Comparison of ENCODE assay signal across 26 cellular contexts in the genomic region with DNA sequence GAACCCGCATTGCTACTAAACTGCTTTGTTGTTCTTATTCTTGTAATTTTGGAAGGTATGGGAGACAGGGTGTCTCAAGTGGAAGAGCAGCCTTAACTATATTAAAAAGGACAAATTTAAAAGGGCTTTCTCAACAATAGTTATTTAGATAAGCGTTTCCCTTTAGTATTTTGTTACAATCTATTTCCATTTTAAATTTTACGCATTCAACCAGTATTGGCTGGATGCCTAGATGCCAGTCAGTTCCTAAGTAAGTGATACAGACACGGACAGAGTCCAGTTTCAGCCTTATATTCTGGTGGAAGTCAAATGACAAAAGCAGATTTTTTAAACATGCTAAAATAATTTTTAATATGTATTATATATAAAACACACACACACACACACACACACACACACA. TPM values are rescaled to one million over a fixed set of nuclear protein-coding genes. Genes with fewer than 3 reads are reported as not detected.
DNase-seq lines count a peak whose midpoint lies in the region; ATAC-seq and TF ChIP-seq lines count a peak whose summit lies in the region.
"Had no signal": no experiment of that assay in that cellular context is flagged by ENCODE, and none has a peak within 500 bp of the region (broad histone marks: within the 10 kb centered on the region; RNA-seq: fewer than 3 reads in every experiment).

No MANE protein-coding gene starts in this region.

- intact Hi-C loops in testis (cut with DNase I; ENCODE audit: low total_unique reads): no loop called here

- peaks cover 24% of the 10 kb centered on the region for H3K4me1 ChIP-seq in testis
- H3K4me1 ChIP-seq: prostate gland had no signal

- TF ChIP-seq CTCF in VCaP (conservative IDR thresholded peaks at IDR 0.05) (no peak), testis (IDR thresholded peaks at IDR 0.05) (no peak)

- WGBS in testis, 2 donors: 65 to 71% methylated on average over 4 of the region's 4 CpGs

- H3K4me3 ChIP-seq in H7 (ENCODE audit: insufficient read depth, low read depth, low read length): no peak overlapping the region
- no peak overlapping the region for H3K4me3 ChIP-seq in testis
- H3K4me3 ChIP-seq: cardiac muscle cell, gastroesophageal sphincter, prostate gland, skin epidermis, upper lobe of right lung had no signal

- DNase-seq in H7 (peak; percentile 1), NCI-H1105 treated with DMSO at 0.1 percent for 48 hours (lab: John Stamatoyannopoulos, UW) (peak; percentile 54), testis (peak; percentile 69), substantia nigra (lab: John Stamatoyannopoulos, UW) (no peak)
- DNase-seq in effector CD8-positive, alpha-beta T cell (lab: John Stamatoyannopoulos, UW): no peak
- DNase-seq: activated CD4-positive, alpha-beta T cell treated with anti-CD3 and anti-CD28 coated beads for 36 hours; activated effector memory CD4-positive, alpha-beta T cell treated with anti-CD3 and anti-CD28 coated beads, Interleukin-2, amount 50 U/mL, for 16 hours; activated naive CD8-positive, alpha-beta T cell treated with anti-CD3 and anti-CD28 coated beads for 36 hours; activated T-cell treated with anti-CD3 and anti-CD28 coated beads for 4 hours; aorta; Caco-2; DND-41; mesendoderm; NCI-H1417 treated with DMSO at 0.1 percent for 48 hours; NCI-H2227 treated with DMSO at 0.1 percent for 48 hours; NCI-H774; SK-N-SH; stimulated activated CD8-positive, alpha-beta memory T cell treated with anti-CD3 and anti-CD28 coated beads, Interleukin-4, amount 100 ng/mL, for 48 hours; upper lobe of right lung had no signal

- H3K27ac ChIP-seq in VCaP (peak overlapping the region; percentile 14; the same call in 1 of the 2 replicates), testis (peak overlapping the region; percentile 22 to 45), substantia nigra (ENCODE audit: low read depth, low read length, poor library complexity, severe bottlenecking) (no peak overlapping the region)
- H3K27ac ChIP-seq: C4-2B, cardiac muscle cell, prostate gland, upper lobe of right lung had no signal

- no peak for TF ChIP-seq POLR2A in testis (IDR thresholded peaks at IDR 0.05)

- no peaks in the 10 kb centered on the region for H3K27me3 ChIP-seq in H7 (ENCODE audit: control insufficient read depth, insufficient read depth, low read length)
- H3K27me3 ChIP-seq in testis: no peaks in the 10 kb centered on the region
- H3K27me3 ChIP-seq: cardiac muscle cell, gastroesophageal sphincter, upper lobe of right lung had no signal

- H3K36me3 ChIP-seq in H7 (replicated peaks; ENCODE audit: control insufficient read depth, insufficient read depth, low read length) (no peaks in the 10 kb centered on the region), testis (ENCODE audit: low read depth, missing control alignments) (no peaks in the 10 kb centered on the region)
- H3K36me3 ChIP-seq: cardiac muscle cell, gastroesophageal sphincter, prostate gland, upper lobe of right lung had no signal

- ATAC-seq in HG03025 (IDR thresholded peaks at IDR 0.05; ENCODE audit: low FRiP score, unreplicated experiment): no peak
- ATAC-seq: activated CD4-positive, alpha-beta T cell treated with anti-CD3 and anti-CD28 coated beads for 36 hours; gastroesophageal sphincter; upper lobe of right lung had no signal

- H3K9me3 ChIP-seq in testis: no peaks in the 10 kb centered on the region
- H3K9me3 ChIP-seq: Caco-2, gastroesophageal sphincter, prostate gland, SK-N-SH, upper lobe of right lung had no signal

RNA-seq across cellular contexts. Expression of gene FAT1, which starts 28.3 kb away (rescaled TPM):
- 83.9 and 108 TPM in 2 replicates for total RNA-seq in H7 (2014; rRNA removed; shearing (Covaris generic))
- 100 to 1,000 TPM; 118 to 157 TPM for total RNA-seq in testis
- 51.5 TPM for polyA plus RNA-seq in testis (ENCODE audit: insufficient read depth, low read depth, low replicate concordance)

Comparison
In these comparisons a context has a peak if more than half of its experiments do, and no peak if none do; other contexts are left out.
1. DNase-seq: peak in H7 (single experiment), NCI-H1105 treated with DMSO at 0.1 percent for 48 hours (single experiment) and testis (single experiment); none in effector CD8-positive, alpha-beta T cell (single experiment) and substantia nigra (0 of 49).